10 cellular contexts compared by ENCODE assay signal in genomic region chr12:65695077-65695865, GRCh38.
A peak's percentile ranks its signal among the peaks of the same experiment; 100 is the strongest.
DNase-seq lines count a peak whose midpoint lies in the region; ATAC-seq and TF ChIP-seq lines count a peak whose summit lies in the region.
"Had no signal": no experiment of that assay in that cellular context is flagged by ENCODE, and none has a peak within 500 bp of the region (broad histone marks: within the 10 kb centered on the region; RNA-seq: fewer than 3 reads in every experiment).

No MANE protein-coding gene starts in this region.

- peak overlapping the region; percentile 57 for H3K27ac ChIP-seq in mesodermal cell (ENCODE audit: low read depth, low read length, severe bottlenecking)

- peaks cover 6% of the 10 kb centered on the region for H3K27me3 Mint-ChIP-seq in activated T-cell treated with anti-CD3 and anti-CD28 coated beads, Interleukin-2, amount 50 U/mL, for 72 hours (ENCODE audit: low read depth)

- no peak overlapping the region for H3K4me3 Mint-ChIP-seq in activated T-cell treated with anti-CD3 and anti-CD28 coated beads, Interleukin-2, amount 50 U/mL, for 72 hours
- H3K4me3 Mint-ChIP-seq: activated naive CD4-positive, alpha-beta T cell treated with anti-CD3 and anti-CD28 coated beads, Interleukin-2, amount 50 U/mL, for 24 hours had no signal

- H3K36me3 ChIP-seq in mesodermal cell (ENCODE audit: control insufficient read depth, insufficient read depth, low read length), result no peaks in the 10 kb centered on the region

- DNase-seq in AG20443 (ENCODE audit: low spot score), result peak; percentile 65
- peak; percentile 85 for DNase-seq in LNCaP clone FGC (ENCODE audit: low read depth)
- peak; percentile 89 for DNase-seq in cerebellar cortex (ENCODE audit: low spot score)
- DNase-seq in activated naive CD4-positive, alpha-beta T cell (lab: John Stamatoyannopoulos, UW), result no peak
- DNase-seq in activated CD4-positive, alpha-beta T cell treated with anti-CD3 and anti-CD28 coated beads for 48 hours, result no peak
- no peak for DNase-seq in activated T-cell treated with anti-CD3 and anti-CD28 coated beads, Interleukin-2, amount 50 U/mL, for 72 hours
- no peak for DNase-seq in GM19240 (ENCODE audit: insufficient read length, low spot score)
- DNase-seq: GF-D8 had no signal

- H3K4me1 Mint-ChIP-seq in activated T-cell treated with anti-CD3 and anti-CD28 coated beads, Interleukin-2, amount 50 U/mL, for 72 hours (ENCODE audit: low read depth), result no peaks in the 10 kb centered on the region
- H3K4me1 Mint-ChIP-seq: activated naive CD4-positive, alpha-beta T cell treated with anti-CD3 and anti-CD28 coated beads, Interleukin-2, amount 50 U/mL, for 24 hours had no signal

- H3K9me3 Mint-ChIP-seq in activated T-cell treated with anti-CD3 and anti-CD28 coated beads, Interleukin-2, amount 50 U/mL, for 72 hours, result no peaks in the 10 kb centered on the region
- H3K9me3 Mint-ChIP-seq: activated naive CD4-positive, alpha-beta T cell treated with anti-CD3 and anti-CD28 coated beads, Interleukin-2, amount 50 U/mL, for 24 hours had no signal

- H3K27ac Mint-ChIP-seq in activated T-cell treated with anti-CD3 and anti-CD28 coated beads, Interleukin-2, amount 50 U/mL, for 72 hours, result no peak overlapping the region
- H3K27ac Mint-ChIP-seq: activated naive CD4-positive, alpha-beta T cell treated with anti-CD3 and anti-CD28 coated beads, Interleukin-2, amount 50 U/mL, for 24 hours had no signal

- H3K36me3 Mint-ChIP-seq in activated T-cell treated with anti-CD3 and anti-CD28 coated beads, Interleukin-2, amount 50 U/mL, for 72 hours (ENCODE audit: insufficient read depth in 2 of 2), result no peaks in the 10 kb centered on the region
- H3K36me3 Mint-ChIP-seq: activated naive CD4-positive, alpha-beta T cell treated with anti-CD3 and anti-CD28 coated beads, Interleukin-2, amount 50 U/mL, for 24 hours had no signal

- WGBS in mesodermal cell (ENCODE audit: insufficient coverage in 2 of 2), 2 experiments, result 30 to 69% methylated on average over 1 to 2 of the region's 4 CpGs

- H3K9me3 ChIP-seq in mesodermal cell (ENCODE audit: control insufficient read depth, low read length), result no peaks in the 10 kb centered on the region

- ATAC-seq in activated T-cell treated with anti-CD3 and anti-CD28 coated beads, Interleukin-2, amount 50 U/mL, for 72 hours (replicated peaks in 1 of 2), result no peak

- peaks cover 14% of the 10 kb centered on the region for H3K4me1 ChIP-seq in mesodermal cell (ENCODE audit: control insufficient read depth, insufficient read depth, low read length, poor library complexity, severe bottlenecking)

- H3K4me3 ChIP-seq in LNCaP clone FGC (ENCODE audit: low read depth, low read length) (no peak overlapping the region), mesodermal cell (ENCODE audit: extremely low read depth, insufficient read depth, low read length, poor library complexity, severe bottlenecking) (no peak overlapping the region)

- no peak for TF ChIP-seq CTCF in LNCaP clone FGC (IDR thresholded peaks at IDR 0.05; ENCODE audit: control insufficient read depth, extremely low read depth, insufficient read depth)

Comparison
In these comparisons a context has a peak if more than half of its experiments do, and no peak if none do; other contexts are left out.
1. DNase-seq: peak in AG20443 (single experiment), LNCaP clone FGC (single experiment) and cerebellar cortex (single experiment); none in activated naive CD4-positive, alpha-beta T cell (0 of 4), activated CD4-positive, alpha-beta T cell treated with anti-CD3 and anti-CD28 coated beads for 48 hours (single experiment), activated T-cell treated with anti-CD3 and anti-CD28 coated beads, Interleukin-2, amount 50 U/mL, for 72 hours (0 of 2) and GM19240 (single experiment).